ENCODE assay signal across 25 cellular contexts in genomic region chr5:179368016-179368805, GRCh38. TPM values are rescaled to one million over a fixed set of nuclear protein-coding genes. Genes with fewer than 3 reads are reported as not detected.
"Had no signal": no experiment of that assay in that cellular context is flagged by ENCODE, and none has a peak within 500 bp of the region (broad histone marks: within the 10 kb centered on the region; RNA-seq: fewer than 3 reads in every experiment).

No MANE protein-coding gene starts in this region.

- H3K4me3 ChIP-seq: hepatocyte, lung, right lobe of liver, transverse colon, vagina had no signal

- ATAC-seq: activated T-helper 17 cell treated with anti-CD3 and anti-CD28 coated beads, Interleukin-2, amount 50 U/mL, for 72 hours; effector memory CD8-positive, alpha-beta T cell; esophagus mucosa; left colon; naive thymus-derived CD4-positive, alpha-beta T cell; right lobe of liver; stimulated activated memory B cell treated with anti-CD40 and anti-IgM and Interleukin-4, amounts not matched to agents 10 μg/mL and 1 μg/mL and 100 μg/mL, for 72 hours; WTC11 had no signal

- H3K9ac ChIP-seq: parathyroid adenoma had no signal

- H3K79me2 ChIP-seq: hepatocyte, parathyroid adenoma had no signal

- H3K4me2 ChIP-seq: hepatocyte had no signal

- H3K36me3 Mint-ChIP-seq: brain; naive thymus-derived CD4-positive, alpha-beta T cell; stimulated activated memory B cell treated with anti-CD40 and anti-IgM and Interleukin-4, amounts not matched to agents 10 μg/mL and 1 μg/mL and 100 μg/mL, for 72 hours; WTC11 had no signal

- H3K9me3 ChIP-seq: right lobe of liver, transverse colon, vagina had no signal

- H3K27ac Mint-ChIP-seq: activated naive CD4-positive, alpha-beta T cell treated with anti-CD3 and anti-CD28 coated beads for 36 hours; activated T-helper 17 cell treated with anti-CD3 and anti-CD28 coated beads, Interleukin-2, amount 50 U/mL, for 72 hours; brain; effector memory CD8-positive, alpha-beta T cell; naive thymus-derived CD4-positive, alpha-beta T cell; stimulated activated memory B cell treated with anti-CD40 and anti-IgM and Interleukin-4, amounts not matched to agents 10 μg/mL and 1 μg/mL and 100 μg/mL, for 72 hours; WTC11 had no signal

- H3K4me1 ChIP-seq: parathyroid adenoma, right lobe of liver, transverse colon, vagina had no signal

- H3K27ac ChIP-seq: hepatocyte, parathyroid adenoma, right lobe of liver, transverse colon, vagina had no signal

- H3K4me1 Mint-ChIP-seq: activated T-helper 17 cell treated with anti-CD3 and anti-CD28 coated beads, Interleukin-2, amount 50 U/mL, for 72 hours; naive thymus-derived CD4-positive, alpha-beta T cell; stimulated activated memory B cell treated with anti-CD40 and anti-IgM and Interleukin-4, amounts not matched to agents 10 μg/mL and 1 μg/mL and 100 μg/mL, for 72 hours; WTC11 had no signal

- H3K36me3 ChIP-seq: right lobe of liver, transverse colon, vagina had no signal

- H3K4me3 Mint-ChIP-seq: activated naive CD4-positive, alpha-beta T cell treated with anti-CD3 and anti-CD28 coated beads for 36 hours; activated T-helper 17 cell treated with anti-CD3 and anti-CD28 coated beads, Interleukin-2, amount 50 U/mL, for 72 hours; brain; effector memory CD8-positive, alpha-beta T cell; naive thymus-derived CD4-positive, alpha-beta T cell; stimulated activated memory B cell treated with anti-CD40 and anti-IgM and Interleukin-4, amounts not matched to agents 10 μg/mL and 1 μg/mL and 100 μg/mL, for 72 hours; WTC11 had no signal

- H3K9me3 Mint-ChIP-seq: activated naive CD4-positive, alpha-beta T cell treated with anti-CD3 and anti-CD28 coated beads for 36 hours; activated T-helper 17 cell treated with anti-CD3 and anti-CD28 coated beads, Interleukin-2, amount 50 U/mL, for 72 hours; stimulated activated memory B cell treated with anti-CD40 and anti-IgM and Interleukin-4, amounts not matched to agents 10 μg/mL and 1 μg/mL and 100 μg/mL, for 72 hours had no signal

- H3K27me3 ChIP-seq: hepatocyte, right lobe of liver, transverse colon, vagina had no signal

- DNase-seq: activated naive CD4-positive, alpha-beta T cell treated with anti-CD3 and anti-CD28 coated beads for 36 hours; activated T-cell treated with anti-CD3 and anti-CD28 coated beads, Interleukin-2, amount 50 U/mL, for 1 hour; anterior cingulate cortex; caudate nucleus; effector memory CD8-positive, alpha-beta T cell; foreskin melanocyte; naive thymus-derived CD4-positive, alpha-beta T cell; small intestine; stimulated activated CD4-positive, alpha-beta T cell treated with anti-CD3 and anti-CD28 coated beads, Interleukin-15, amount 100 ng/mL, for 24 hours; T-helper 1 cell; T-helper 9 cell; transverse colon had no signal

RNA-seq across cellular contexts. Expression of gene ADAMTS2, which starts 22.9 kb away (rescaled TPM):
- total RNA-seq: activated naive CD4-positive, alpha-beta T cell treated with anti-CD3 and anti-CD28 coated beads for 36 hours; activated T-helper 17 cell treated with anti-CD3 and anti-CD28 coated beads, Interleukin-2, amount 50 U/mL, for 72 hours; dermis microvascular lymphatic vessel endothelial cell; endothelial cell of umbilical vein; naive thymus-derived CD4-positive, alpha-beta T cell had no signal
- polyA plus RNA-seq: endothelial cell of umbilical vein; naive thymus-derived CD4-positive, alpha-beta T cell had no signal
